ENCODE assay signal across 16 cellular contexts in the genomic region with DNA sequence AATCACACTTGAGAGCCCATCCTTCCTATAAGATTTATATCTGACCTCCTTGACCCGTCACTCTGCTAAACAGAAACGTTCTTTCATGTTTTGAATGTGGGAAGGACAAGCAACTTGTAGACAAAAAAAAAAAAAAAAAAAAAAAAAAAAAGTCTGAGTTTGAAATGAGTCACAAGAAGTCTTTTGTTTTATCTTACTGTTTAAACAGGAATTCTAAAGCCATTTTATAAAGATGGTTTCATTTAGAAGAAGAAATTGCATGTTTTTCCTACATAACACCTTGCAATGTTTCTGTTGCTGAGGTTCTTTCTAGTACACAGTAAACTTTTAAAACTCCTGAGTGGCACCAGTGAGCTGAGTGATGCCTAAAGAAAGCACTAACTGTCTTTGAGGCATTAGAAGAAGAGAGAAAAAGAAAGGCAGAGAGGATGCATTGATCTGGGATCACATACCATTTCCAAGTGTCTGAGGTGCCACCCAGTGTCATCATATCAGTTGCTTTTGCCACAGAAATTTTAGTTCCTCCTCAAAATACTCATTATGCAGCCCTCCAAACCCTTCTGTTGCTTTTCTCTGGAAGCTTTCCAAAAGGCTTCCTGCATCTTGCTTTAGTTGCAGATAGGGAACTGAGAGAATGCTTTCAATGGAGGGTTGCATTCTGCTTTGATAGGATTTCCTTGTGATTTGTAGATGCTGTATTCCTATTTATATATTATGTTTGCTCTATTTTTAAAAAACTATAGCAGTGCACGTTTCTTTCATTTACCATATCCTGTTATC.
A peak's percentile ranks its signal among the peaks of the same experiment; 100 is the strongest.
DNase-seq lines count a peak whose midpoint lies in the region; TF ChIP-seq lines count a peak whose summit lies in the region.
"Had no signal": no experiment of that assay in that cellular context is flagged by ENCODE, and none has a peak within 500 bp of the region (broad histone marks: within the 10 kb centered on the region; RNA-seq: fewer than 3 reads in every experiment).

No MANE protein-coding gene starts in this region.

- TF ChIP-seq CTCF in GM12865 (IDR thresholded peaks at IDR 0.05; ENCODE audit: insufficient read depth, low read depth, low read length, missing control alignments) (no peak), mammary epithelial cell (conservative IDR thresholded peaks at IDR 0.05 in 1 of 2, IDR thresholded peaks at IDR 0.05 in 1 of 2; ENCODE audit: extremely low read depth in 1 of 2, insufficient read depth in 1 of 2, low read depth in 1 of 2, low read length in 2 of 2) (no peak), nephron progenitor cell (IDR thresholded peaks at IDR 0.05) (no peak), adrenal gland (IDR thresholded peaks at IDR 0.05) (no peak)

- DNase-seq in GM12865 (ENCODE audit: low read depth) (peak; percentile 2), NCI-H2171 treated with DMSO at 0.1 percent for 48 hours (lab: John Stamatoyannopoulos, UW) (peak; percentile 59), mammary epithelial cell (peak; percentile 25), nephron progenitor cell (no peak), NCI-H187 treated with DMSO at 0.1 percent for 48 hours (lab: John Stamatoyannopoulos, UW) (no peak), adrenal gland (no peak)
- no peak for DNase-seq in activated naive CD4-positive, alpha-beta T cell treated with anti-CD3 and anti-CD28 coated beads, Interleukin-2, amount 50 U/mL, for 16 hours
- DNase-seq: activated CD4-positive, alpha-beta T cell treated with anti-CD3 and anti-CD28 coated beads, Interleukin-2, amount 50 U/mL, for 4 hours; activated naive CD4-positive, alpha-beta T cell; lower lobe of right lung; stimulated activated CD4-positive, alpha-beta T cell treated with anti-CD3 and anti-CD28 coated beads, Interleukin-4, amount 100 ng/mL, for 1 hour; stomach; T-helper 1 cell had no signal

- intact Hi-C loops in mammary epithelial cell (cut with micrococcal nuclease), result no loop called here
- intact Hi-C loops in adrenal gland (cut with DNase I), result loop anchor here in 1 of 2 donors (5.0 kb wide), 1 partner anchor 832 kb away; no protein-coding TSS in a partner anchor

- no peak for TF ChIP-seq POLR2A in adrenal gland (IDR thresholded peaks at IDR 0.05)

- H3K9ac ChIP-seq in mammary epithelial cell (ENCODE audit: insufficient read depth, low read length), result no peak overlapping the region

- H3K36me3 ChIP-seq in mammary epithelial cell (ENCODE audit: insufficient read depth, low read length) (peaks cover 7% of the 10 kb centered on the region), adrenal gland (replicated peaks in 1 of 2) (no peaks in the 10 kb centered on the region)
- H3K36me3 ChIP-seq: prostate gland had no signal

- H3K79me2 ChIP-seq in mammary epithelial cell (ENCODE audit: insufficient read depth, low read length), result no peaks in the 10 kb centered on the region

- CTCF ChIA-PET in mammary epithelial cell (lab: Charles Lee; ENCODE audit: low non-redundant PET), result interaction anchor here (0.7 kb wide), 1 partner anchor 324 kb away, joined by 39 read pairs; no protein-coding TSS in a partner anchor

- H3K27ac ChIP-seq in mammary epithelial cell (ENCODE audit: insufficient read depth, low read depth, low read length) (no peak overlapping the region), adrenal gland (no peak overlapping the region)
- H3K27ac ChIP-seq: coronary artery, gastroesophageal sphincter, lower lobe of right lung, prostate gland, stomach had no signal

- H3K9me3 Mint-ChIP-seq in nephron progenitor cell, result no peaks in the 10 kb centered on the region

- BruUV-seq in mammary epithelial cell (replicated peaks; lab: Mats Ljungman, UMichigan), result no TSS peak

- H3K4me3 Mint-ChIP-seq in nephron progenitor cell, result no peak overlapping the region

- no peaks in the 10 kb centered on the region for H3K27me3 Mint-ChIP-seq in nephron progenitor cell (ENCODE audit: low read depth, poor library complexity)

- peaks cover 7% of the 10 kb centered on the region for H3K36me3 Mint-ChIP-seq in nephron progenitor cell (ENCODE audit: low read depth)

- peaks cover 12% of the 10 kb centered on the region for H3K4me1 Mint-ChIP-seq in nephron progenitor cell

- no peak overlapping the region for H2AFZ ChIP-seq in mammary epithelial cell (ENCODE audit: low read depth, low read length)

- H3K4me1 ChIP-seq in mammary epithelial cell (ENCODE audit: insufficient read depth, low read length), result peaks cover 5% of the 10 kb centered on the region
- peaks cover 0 to 13% of the 10 kb centered on the region in 2 donors for H3K4me1 ChIP-seq in adrenal gland (replicated peaks in 1 of 2)
- H3K4me1 ChIP-seq: prostate gland had no signal

- H3K4me3 ChIP-seq in GM12865 (ENCODE audit: low read depth, low read length) (no peak overlapping the region), mammary epithelial cell (replicated peaks in 1 of 3; ENCODE audit: insufficient read depth in 1 of 3, low read depth in 2 of 3, low read length in 3 of 3) (no peak overlapping the region), adrenal gland (no peak overlapping the region)
- H3K4me3 ChIP-seq: coronary artery, gastroesophageal sphincter, lower lobe of right lung, prostate gland, stomach had no signal

- peak overlapping the region; percentile 28 for H3K4me2 ChIP-seq in mammary epithelial cell (ENCODE audit: insufficient read depth, low read depth, low read length)

- in situ Hi-C loops in mammary epithelial cell (cut with MboI; ENCODE audit: low sequenced_read_pairs in 2 of 2), result loop anchor here (10.0 to 25.0 kb wide), 7 partner anchors 577 to 1179 kb away; no protein-coding TSS in a partner anchor

- H3K27ac Mint-ChIP-seq in nephron progenitor cell, result peak overlapping the region; percentile 80

- H3K27me3 ChIP-seq in mammary epithelial cell (ENCODE audit: insufficient read depth, low read length) (no peaks in the 10 kb centered on the region), adrenal gland (no peaks in the 10 kb centered on the region)
- H3K27me3 ChIP-seq: gastroesophageal sphincter, stomach had no signal

- H4K20me1 ChIP-seq in mammary epithelial cell (ENCODE audit: insufficient read depth, low read length), result no peaks in the 10 kb centered on the region

- H3K9me3 ChIP-seq in mammary epithelial cell (replicated peaks; ENCODE audit: insufficient read depth, low read length), result no peaks in the 10 kb centered on the region
- no peaks in the 10 kb centered on the region for H3K9me3 ChIP-seq in adrenal gland (replicated peaks in 1 of 3)
- H3K9me3 ChIP-seq: gastroesophageal sphincter, lower lobe of right lung, prostate gland, stomach had no signal

- WGBS in mammary epithelial cell (ENCODE audit: low coverage, missing lambda C conversion rate), result 44% methylated on average over 3 of the region's 3 CpGs
- 15 to 30% (median 23%) methylated on average over 3 of the region's 3 CpGs for WGBS in adrenal gland, 4 donors

- dilution Hi-C loops in mammary epithelial cell (cut with HindIII; ENCODE audit: low sequenced_read_pairs), result no loop called here

Comparison
In these comparisons a context has a peak if more than half of its experiments do, and no peak if none do; other contexts are left out.
1. DNase-seq: peak in GM12865 (single experiment), NCI-H2171 treated with DMSO at 0.1 percent for 48 hours (single experiment) and mammary epithelial cell (single experiment); none in nephron progenitor cell (single experiment), NCI-H187 treated with DMSO at 0.1 percent for 48 hours (single experiment), adrenal gland (0 of 7) and activated naive CD4-positive, alpha-beta T cell treated with anti-CD3 and anti-CD28 coated beads, Interleukin-2, amount 50 U/mL, for 16 hours (single experiment).